8 cellular contexts compared by ENCODE assay signal in the genomic region with DNA sequence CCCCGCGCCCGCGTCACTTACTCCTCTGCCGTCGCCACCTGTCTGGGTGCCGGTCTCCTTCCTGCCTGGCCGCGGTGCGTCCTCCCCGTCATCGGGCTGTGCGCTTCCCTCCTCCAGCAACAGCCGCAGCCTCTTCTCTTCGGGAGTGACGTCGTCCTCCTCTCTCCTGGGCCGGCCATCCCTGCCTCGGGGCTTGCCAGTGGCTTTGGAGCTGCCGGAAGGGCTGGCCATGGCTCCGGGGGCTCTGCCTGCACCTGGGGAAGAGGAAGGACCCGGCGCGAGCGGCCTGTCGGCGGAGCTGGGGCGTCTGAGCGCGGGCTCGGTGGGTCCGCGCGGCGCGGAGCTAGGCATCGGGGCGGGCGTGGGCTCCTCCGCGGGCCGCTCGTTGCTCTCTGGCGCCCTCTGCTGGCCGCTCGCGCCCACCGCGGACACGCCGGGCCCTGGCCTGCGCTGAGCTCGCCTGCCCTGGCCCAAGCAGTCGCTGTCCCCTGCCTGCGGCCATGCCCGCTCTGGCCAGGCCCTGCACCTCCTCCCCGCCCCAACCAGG. TPM values are rescaled to one million over a fixed set of nuclear protein-coding genes. Genes with fewer than 3 reads are reported as not detected.
DNase-seq lines count a peak whose midpoint lies in the region; TF ChIP-seq lines count a peak whose summit lies in the region.
"Not testable (repeated sequence)": the region's sequence is repeated elsewhere in the genome, so short reads cannot be mapped to it uniquely, and the experiment has no call there.

No MANE protein-coding gene starts in this region.

- H3K9me3 ChIP-seq in MG63; thymus (ENCODE audit: control insufficient read depth): not testable (repeated sequence)

- TF ChIP-seq CTCF in RWPE1 (conservative IDR thresholded peaks at IDR 0.05; ENCODE audit: low read depth), result peak; percentile 75
- TF ChIP-seq CTCF in retinal pigment epithelial cell (conservative IDR thresholded peaks at IDR 0.05; ENCODE audit: low read depth, low read length), result peak; percentile 50

- H3K4me1 ChIP-seq in thymus (ENCODE audit: control insufficient read depth, insufficient read depth, low read length), result not testable (repeated sequence)

- under 1% methylated on average over 57 of the region's 57 CpGs for WGBS in thymus

- not testable (repeated sequence) for H3K27ac ChIP-seq in RWPE1; thymus (ENCODE audit: low read depth)

- POLR2A ChIA-PET in RWPE1 (lab: Yijun Ruan, JAX; ENCODE audit: low non-redundant PET), result interaction anchor here (0.6 kb wide), 1 partner anchor 127 kb away, joined by 3 read pairs; no protein-coding TSS in a partner anchor

- H3K27me3 ChIP-seq in MG63; thymus (ENCODE audit: control insufficient read depth, insufficient read depth): not testable (repeated sequence)

- H3K4me3 ChIP-seq in MG63, result peak overlapping the region; percentile 47
- H3K4me3 ChIP-seq in retinal pigment epithelial cell (ENCODE audit: low read length), result peak overlapping the region; percentile 36
- peak overlapping the region; percentile 43 for H3K4me3 ChIP-seq in thymus (ENCODE audit: low read length)

- CTCF ChIA-PET in RWPE1 (lab: Yijun Ruan, JAX), result interaction anchor here (0.7 to 1.4 kb wide), 6 partner anchors 10 to 573 kb away, joined by 3 to 6 read pairs (median 3); no protein-coding TSS in a partner anchor

- peak; percentile 56 for DNase-seq in ELR (ENCODE audit: low read depth)
- DNase-seq in MG63, result peak; percentile 58
- peak; percentile 53 for DNase-seq in RWPE1 (ENCODE audit: low spot score)
- DNase-seq in activated CD8-positive, alpha-beta memory T cell treated with anti-CD3 and anti-CD28 coated beads, Interleukin-2, amount 50 U/mL, for 48 hours, result peak; percentile 98
- DNase-seq in dermis blood vessel endothelial cell, result peak; percentile 75
- peak; percentile 84 for DNase-seq in islet precursor cell
- not testable (repeated sequence) for DNase-seq in retinal pigment epithelial cell (ENCODE audit: low read depth)

- not testable (repeated sequence) for H3K36me3 ChIP-seq in MG63; thymus (ENCODE audit: control insufficient read depth, insufficient read depth)

RNA-seq across cellular contexts. Expression of a gene that starts 48.4 kb away (rescaled TPM):
- total RNA-seq in MG63 (2014; rRNA removed; shearing (Covaris generic); ENCODE audit: low replicate concordance), result 21.0 and 37.7 TPM in 2 replicates
- 21.1 and 23.3 TPM in 2 replicates for total RNA-seq in dermis blood vessel endothelial cell
- 30.8 TPM for polyA plus RNA-seq in thymus

RNA-seq across cellular contexts. Expression of a gene that starts 54.6 kb away (rescaled TPM):
- 7.5 and 14.0 TPM in 2 replicates for total RNA-seq in MG63 (2014; rRNA removed; shearing (Covaris generic); ENCODE audit: low replicate concordance)
- 0.65 and 0.68 TPM in 2 replicates for total RNA-seq in dermis blood vessel endothelial cell
- 3.9 TPM for polyA plus RNA-seq in thymus
